15 cellular contexts compared by ENCODE assay signal in the genomic region with DNA sequence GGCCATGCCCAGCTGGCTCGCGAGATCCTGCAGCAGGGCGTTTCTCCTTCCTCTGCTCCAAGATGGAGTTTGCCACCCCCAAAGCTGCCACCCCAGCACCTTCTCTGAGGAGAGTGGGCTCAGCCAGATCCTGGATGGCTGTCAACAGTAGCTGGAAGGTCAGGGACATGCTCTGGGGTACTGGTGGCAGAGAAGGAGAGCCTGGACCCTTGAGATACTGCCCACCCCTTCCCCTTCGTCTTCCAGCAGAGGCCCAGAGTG. TPM values are rescaled to one million over a fixed set of nuclear protein-coding genes. Genes with fewer than 3 reads are reported as not detected.
DNase-seq lines count a peak whose midpoint lies in the region; ATAC-seq and TF ChIP-seq lines count a peak whose summit lies in the region.
"Had no signal": no experiment of that assay in that cellular context is flagged by ENCODE, and none has a peak within 500 bp of the region (broad histone marks: within the 10 kb centered on the region; RNA-seq: fewer than 3 reads in every experiment).

No MANE protein-coding gene starts in this region.

- DNase-seq in heart left ventricle (no peak), cardiac septum (ENCODE audit: low spot score) (no peak), RWPE1 (ENCODE audit: low spot score) (no peak), sigmoid colon (no peak)
- no peak for DNase-seq in activated T-cell treated with anti-CD3 and anti-CD28 coated beads, Interleukin-2, amount 50 U/mL, for 1 hour
- DNase-seq: CD4-positive, CD25-positive, alpha-beta regulatory T cell had no signal

- WGBS in heart left ventricle, 4 donors = 73 to 89% (median 85%) methylated on average over 4 of the region's 4 CpGs
- 79 to 82% methylated on average over 4 of the region's 4 CpGs for WGBS in sigmoid colon, 2 donors

- H4K20me1 ChIP-seq in BLaER1 = no peaks in the 10 kb centered on the region

- H3K9me3 ChIP-seq in heart left ventricle (no peaks in the 10 kb centered on the region), BLaER1 (no peaks in the 10 kb centered on the region), neutrophil (no peaks in the 10 kb centered on the region), sigmoid colon (no peaks in the 10 kb centered on the region)

- H3K9ac ChIP-seq in BLaER1 = no peak overlapping the region
- H3K9ac ChIP-seq: GM23248 had no signal

- no peak overlapping the region for H3K4me2 ChIP-seq in BLaER1

- H3K27ac ChIP-seq in heart left ventricle (peak overlapping the region in 7 of 12 donors; percentile 36 to 71 (median 40)), BLaER1 (0 out of 2 replicates have a peak overlapping the region, but pooled peaks have one; percentile 38), RWPE1 (peak overlapping the region; percentile 46), neutrophil (peak overlapping the region; percentile 83), sigmoid colon (no peak overlapping the region)
- H3K27ac ChIP-seq: 22Rv1, GM23248 had no signal

- H3K36me3 ChIP-seq in heart left ventricle = peaks cover 0 to 44% (median 34%) of the 10 kb centered on the region in 9 donors
- peaks cover 55% of the 10 kb centered on the region for H3K36me3 ChIP-seq in BLaER1
- peaks cover 29% of the 10 kb centered on the region for H3K36me3 ChIP-seq in neutrophil
- peaks cover 15 to 41% (median 22%) of the 10 kb centered on the region in 4 donors for H3K36me3 ChIP-seq in sigmoid colon

- H3K27me3 ChIP-seq in heart left ventricle = no peaks in the 10 kb centered on the region
- no peaks in the 10 kb centered on the region for H3K27me3 ChIP-seq in BLaER1
- no peaks in the 10 kb centered on the region for H3K27me3 ChIP-seq in neutrophil
- H3K27me3 ChIP-seq in sigmoid colon = no peaks in the 10 kb centered on the region

- H3K4me3 ChIP-seq in heart left ventricle (no peak overlapping the region), BLaER1 (no peak overlapping the region), neutrophil (ENCODE audit: low read depth in 1 of 2, low read length in 1 of 2) (peak overlapping the region in 1 of 2 experiments; percentile 12), sigmoid colon (no peak overlapping the region)
- H3K4me3 ChIP-seq: GM23248 had no signal

- POLR2A ChIA-PET in RWPE1 (lab: Yijun Ruan, JAX; ENCODE audit: low non-redundant PET) = no interaction called here

- TF ChIP-seq CTCF in heart left ventricle (IDR thresholded peaks at IDR 0.05) (no peak), RWPE1 (conservative IDR thresholded peaks at IDR 0.05; ENCODE audit: low read depth) (no peak), neutrophil (IDR thresholded peaks at IDR 0.05) (no peak), sigmoid colon (IDR thresholded peaks at IDR 0.05) (no peak)

- H3K4me1 ChIP-seq in heart left ventricle (peaks cover 0 to 26% (median 9%) of the 10 kb centered on the region in 12 donors), BLaER1 (peaks cover 28% of the 10 kb centered on the region), neutrophil (ENCODE audit: control insufficient read depth in 1 of 2, insufficient read depth in 1 of 2, low read depth in 1 of 2, low read length in 1 of 2) (peaks cover 36 to 42% of the 10 kb centered on the region in 2 experiments), sigmoid colon (no peaks in the 10 kb centered on the region)

- no peak for TF ChIP-seq POLR2A in heart left ventricle (IDR thresholded peaks at IDR 0.05)
- no peak for TF ChIP-seq POLR2A in sigmoid colon (IDR thresholded peaks at IDR 0.05)

- TF ChIP-seq EP300 in sigmoid colon (IDR thresholded peaks at IDR 0.05) = no peak

- intact Hi-C loops in heart left ventricle (cut with DNase I) (no loop called here), cardiac septum (cut with DNase I) (no loop called here), sigmoid colon (cut with DNase I) (no loop called here)

- CTCF ChIA-PET in RWPE1 (lab: Yijun Ruan, JAX) = no interaction called here

- ATAC-seq in heart left ventricle = peak in 2 of 4 donors; percentile 2 to 10
- ATAC-seq: HCT116 had no signal

RNA-seq across cellular contexts. Expression of a gene that starts 11.6 kb away (rescaled TPM):
- total RNA-seq in heart left ventricle (not detected), cardiac septum (not detected), sigmoid colon (not detected)
- polyA plus RNA-seq in heart left ventricle (not detected), sigmoid colon (not detected)
- total RNA-seq: A673; CD4-positive, CD25-positive, alpha-beta regulatory T cell; Daoy; GM23248 had no signal
- polyA plus RNA-seq: BJ; CD4-positive, CD25-positive, alpha-beta regulatory T cell; GM23248 had no signal

RNA-seq across cellular contexts. Expression of a gene that starts 27.2 kb away (rescaled TPM):
- total RNA-seq in heart left ventricle (10 to 100 TPM in 6 of 9 donors, 1 to 10 TPM in 3; 5.8 to 27.7 (median 14.6) TPM), cardiac septum (17.2 TPM), sigmoid colon (10 to 100 TPM in 3 of 4 donors, 1 to 10 TPM in 1; 5.6 to 25.2 (median 13.8) TPM)
- polyA plus RNA-seq in heart left ventricle (10 to 100 TPM; 15.6 to 19.9 TPM), sigmoid colon (10 to 100 TPM in 1 of 3 donors, 1 to 10 TPM in 2; 6.2 to 36.5 (median 8.4) TPM)

RNA-seq across cellular contexts. Expression of a gene that starts 53.2 kb away (rescaled TPM):
- total RNA-seq in heart left ventricle = 1 to 10 TPM in 2 of 9 donors, under 1 TPM in 7; 0.15 to 3.7 (median 0.63) TPM
- 1 to 10 TPM in 1 of 2 donors, under 1 TPM in 1; 0.46 to 1.1 TPM for polyA plus RNA-seq in heart left ventricle
- total RNA-seq in cardiac septum = 0.43 TPM
- 1 to 10 TPM in 3 of 4 donors, under 1 TPM in 1; 0.71 to 3.3 (median 1.9) TPM for total RNA-seq in sigmoid colon
- 10 to 100 TPM in 1 of 3 donors, 1 to 10 TPM in 2; 3.7 to 48.7 (median 6.0) TPM for polyA plus RNA-seq in sigmoid colon
- total RNA-seq: A673, HT-29 had no signal

RNA-seq across cellular contexts. Expression of a gene that starts 57.6 kb away (rescaled TPM):
- total RNA-seq in heart left ventricle = 10 to 100 TPM in 2 of 9 donors, 1 to 10 TPM in 7; 2.3 to 44.1 (median 4.7) TPM
- polyA plus RNA-seq in heart left ventricle = 10 to 100 TPM in 1 of 2 donors, 1 to 10 TPM in 1; 4.0 to 17.8 TPM
- total RNA-seq in cardiac septum = 6.2 TPM
- 10 to 100 TPM in 2 of 4 donors, 1 to 10 TPM in 2; 3.2 to 15.5 (median 9.8) TPM for total RNA-seq in sigmoid colon
- 10 to 100 TPM; 18.6 to 69.2 (median 53.9) TPM for polyA plus RNA-seq in sigmoid colon

Comparison
In these comparisons a context has a peak if more than half of its experiments do, and no peak if none do; other contexts are left out.
1. H3K27ac ChIP-seq: peak in heart left ventricle (7 of 12), BLaER1 (single experiment), RWPE1 (single experiment) and neutrophil (single experiment); none in sigmoid colon (0 of 4).